In genomic region chr17:7707858-7708750, GRCh38 we compare ENCODE assay signal across 19 cellular contexts. TPM values are rescaled to one million over a fixed set of nuclear protein-coding genes. Genes with fewer than 3 reads are reported as not detected.
DNase-seq lines count a peak whose midpoint lies in the region; TF ChIP-seq lines count a peak whose summit lies in the region.
"Had no signal": no experiment of that assay in that cellular context is flagged by ENCODE, and none has a peak within 500 bp of the region (broad histone marks: within the 10 kb centered on the region; RNA-seq: fewer than 3 reads in every experiment).

No MANE protein-coding gene starts in this region.

- H3K27me3 Mint-ChIP-seq in chondrocyte (ENCODE audit: low read depth), result peaks cover 20% of the 10 kb centered on the region

- no peak for TF ChIP-seq EP300 in neural cell (conservative IDR thresholded peaks at IDR 0.05; ENCODE audit: poor library complexity, severe bottlenecking)

- H3K27ac Mint-ChIP-seq in chondrocyte (ENCODE audit: unreplicated experiment), result no peak overlapping the region

- DNase-seq in H7 (peak; percentile 18), chondrocyte (ENCODE audit: low spot score) (peak; percentile 60), posterior vena cava (ENCODE audit: low spot score) (peak; percentile 54), nucleus accumbens (lab: John Stamatoyannopoulos, UW) (no peak), MV-4-11 (lab: John Stamatoyannopoulos, UW) (no peak)
- DNase-seq in activated CD4-positive, alpha-beta T cell treated with anti-CD3 and anti-CD28 coated beads, Interleukin-2, amount 50 U/mL, for 48 hours, result no peak
- DNase-seq in effector CD4-positive, alpha-beta T cell, result no peak
- DNase-seq: AML-193; CD4-positive, alpha-beta memory T cell; DMS153; GDM1; GM23248 had no signal

- H4K20me1 ChIP-seq in neural cell (ENCODE audit: insufficient read depth), result peaks cover 3% of the 10 kb centered on the region

- H3K9ac ChIP-seq in neural cell (ENCODE audit: low read length), result peak overlapping the region; percentile 93
- H3K9ac ChIP-seq: BLaER1, GM23248 had no signal

- H3K27ac ChIP-seq in neural cell (ENCODE audit: low read length), result peak overlapping the region; percentile 95
- H3K27ac ChIP-seq: 22Rv1, A549, BLaER1, GM23248 had no signal

- H3K27me3 ChIP-seq in H7 (ENCODE audit: control insufficient read depth, insufficient read depth, low read length) (peaks cover 42% of the 10 kb centered on the region), neural cell (ENCODE audit: insufficient read depth, low read depth, low read length) (no peaks in the 10 kb centered on the region)

- TF ChIP-seq CTCF in chondrocyte (IDR thresholded peaks at IDR 0.05), result no peak
- TF ChIP-seq CTCF in neural cell (IDR thresholded peaks at IDR 0.05; ENCODE audit: poor library complexity, severe bottlenecking), result no peak

- H3K36me3 Mint-ChIP-seq in chondrocyte (ENCODE audit: low read depth), result no peaks in the 10 kb centered on the region

- no peak for TF ChIP-seq RAD21 in neural cell (conservative IDR thresholded peaks at IDR 0.05)

- H3K4me1 Mint-ChIP-seq in chondrocyte (ENCODE audit: low read depth), result peaks cover 27% of the 10 kb centered on the region

- H3K4me2 ChIP-seq in neural cell (ENCODE audit: low read length), result peak overlapping the region; percentile 97
- H3K4me2 ChIP-seq: A549 had no signal

- H3K4me3 Mint-ChIP-seq in chondrocyte (ENCODE audit: unreplicated experiment), result no peak overlapping the region

- peaks cover 37% of the 10 kb centered on the region for H3K79me2 ChIP-seq in neural cell (replicated peaks; ENCODE audit: insufficient read depth, low read length)

- H3K9me3 ChIP-seq in neural cell (ENCODE audit: low read length), result no peaks in the 10 kb centered on the region
- H3K9me3 ChIP-seq: A549, BLaER1 had no signal

- no peaks in the 10 kb centered on the region for H3K9me2 ChIP-seq in neural cell (ENCODE audit: insufficient read depth, low read length)

- no peak overlapping the region for H3K4me3 ChIP-seq in H7 (ENCODE audit: insufficient read depth, low read depth, low read length)
- H3K4me3 ChIP-seq in neural cell (ENCODE audit: low read length), result peak overlapping the region; percentile 98
- H3K4me3 ChIP-seq: A549, BLaER1, GM23248 had no signal

- intact Hi-C loops in posterior vena cava (cut with DNase I), result no loop called here

- H3K36me3 ChIP-seq in H7 (replicated peaks; ENCODE audit: control insufficient read depth, insufficient read depth, low read length) (no peaks in the 10 kb centered on the region), neural cell (ENCODE audit: insufficient read depth, low read length) (no peaks in the 10 kb centered on the region)

- H3F3A ChIP-seq in neural cell (ENCODE audit: insufficient read depth, low read length, poor library complexity, severe bottlenecking), result peaks cover 11% of the 10 kb centered on the region

- no peak overlapping the region for H2AFZ ChIP-seq in neural cell (ENCODE audit: low read depth, low read length)
- H2AFZ ChIP-seq: GM23248 had no signal

- no peaks in the 10 kb centered on the region for H3K9me3 Mint-ChIP-seq in chondrocyte (ENCODE audit: low read depth)
- H3K9me3 Mint-ChIP-seq: CD4-positive, alpha-beta memory T cell had no signal

TF ChIP-seq in neural cell, 6 proteins besides CTCF, POLR2A, EP300 and RAD21:
- TF ChIP-seq POLR2AphosphoS5 (IDR thresholded peaks at IDR 0.05) (no peak), EZH2 (IDR thresholded peaks at IDR 0.05; ENCODE audit: borderline replicate concordance, insufficient read depth, low read length, poor library complexity, severe bottlenecking) (no peak), MXI1 (conservative IDR thresholded peaks at IDR 0.05; ENCODE audit: poor library complexity, severe bottlenecking) (no peak), SMC3 (conservative IDR thresholded peaks at IDR 0.05; ENCODE audit: poor library complexity) (no peak)
- TF ChIP-seq, protein P1, sequence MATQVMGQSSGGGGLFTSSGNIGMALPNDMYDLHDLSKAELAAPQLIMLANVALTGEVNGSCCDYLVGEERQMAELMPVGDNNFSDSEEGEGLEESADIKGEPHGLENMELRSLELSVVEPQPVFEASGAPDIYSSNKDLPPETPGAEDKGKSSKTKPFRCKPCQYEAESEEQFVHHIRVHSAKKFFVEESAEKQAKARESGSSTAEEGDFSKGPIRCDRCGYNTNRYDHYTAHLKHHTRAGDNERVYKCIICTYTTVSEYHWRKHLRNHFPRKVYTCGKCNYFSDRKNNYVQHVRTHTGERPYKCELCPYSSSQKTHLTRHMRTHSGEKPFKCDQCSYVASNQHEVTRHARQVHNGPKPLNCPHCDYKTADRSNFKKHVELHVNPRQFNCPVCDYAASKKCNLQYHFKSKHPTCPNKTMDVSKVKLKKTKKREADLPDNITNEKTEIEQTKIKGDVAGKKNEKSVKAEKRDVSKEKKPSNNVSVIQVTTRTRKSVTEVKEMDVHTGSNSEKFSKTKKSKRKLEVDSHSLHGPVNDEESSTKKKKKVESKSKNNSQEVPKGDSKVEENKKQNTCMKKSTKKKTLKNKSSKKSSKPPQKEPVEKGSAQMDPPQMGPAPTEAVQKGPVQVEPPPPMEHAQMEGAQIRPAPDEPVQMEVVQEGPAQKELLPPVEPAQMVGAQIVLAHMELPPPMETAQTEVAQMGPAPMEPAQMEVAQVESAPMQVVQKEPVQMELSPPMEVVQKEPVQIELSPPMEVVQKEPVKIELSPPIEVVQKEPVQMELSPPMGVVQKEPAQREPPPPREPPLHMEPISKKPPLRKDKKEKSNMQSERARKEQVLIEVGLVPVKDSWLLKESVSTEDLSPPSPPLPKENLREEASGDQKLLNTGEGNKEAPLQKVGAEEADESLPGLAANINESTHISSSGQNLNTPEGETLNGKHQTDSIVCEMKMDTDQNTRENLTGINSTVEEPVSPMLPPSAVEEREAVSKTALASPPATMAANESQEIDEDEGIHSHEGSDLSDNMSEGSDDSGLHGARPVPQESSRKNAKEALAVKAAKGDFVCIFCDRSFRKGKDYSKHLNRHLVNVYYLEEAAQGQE (IDR thresholded peaks at IDR 0.05; ENCODE audit: borderline replicate concordance), result no peak

RNA-seq across cellular contexts. Expression of gene EFNB3, which starts 3.1 kb away (rescaled TPM):
- 6.0 and 6.4 TPM in 2 replicates for total RNA-seq in H7 (2014; rRNA removed; shearing (Covaris generic))
- total RNA-seq in chondrocyte (4.1 to 6.5 TPM (median 6.4 TPM) in 3 replicates), posterior vena cava (under 1 TPM; 0.19 to 0.42 TPM)
- polyA plus RNA-seq in neural cell, result 36.4 and 46.5 TPM in 2 replicates
- 36.3 and 40.2 TPM in 2 replicates for polyA minus RNA-seq in neural cell
- polyA plus RNA-seq: CD14-positive monocyte; CD4-positive, alpha-beta memory T cell had no signal

RNA-seq across cellular contexts. Expression of gene DNAH2, which starts 9.4 kb away (rescaled TPM):
- 0.11 and 0.24 TPM in 2 replicates for total RNA-seq in H7 (2014; rRNA removed; shearing (Covaris generic))
- total RNA-seq in chondrocyte (not detected in 3 replicates), posterior vena cava (1 to 10 TPM in 1 of 2 donors, under 1 TPM in 1; 0.19 to 1.3 TPM)
- 2.0 and 2.1 TPM in 2 replicates for polyA plus RNA-seq in neural cell
- 2.8 and 4.1 TPM in 2 replicates for polyA minus RNA-seq in neural cell
- total RNA-seq: CD4-positive, alpha-beta memory T cell; GM23248 had no signal
- polyA plus RNA-seq: CD4-positive, alpha-beta memory T cell; GM23248 had no signal

RNA-seq across cellular contexts. Expression of gene WRAP53, which starts 19.8 kb away (rescaled TPM):
- 32.9 and 41.3 TPM in 2 replicates for total RNA-seq in H7 (2014; rRNA removed; shearing (Covaris generic))
- total RNA-seq in chondrocyte (6.5 to 12.6 TPM (median 7.1 TPM) in 3 replicates), posterior vena cava (1 to 10 TPM; 4.8 to 5.0 TPM)
- 20.1 and 22.4 TPM in 2 replicates for polyA plus RNA-seq in neural cell
- 13.8 and 16.8 TPM in 2 replicates for polyA minus RNA-seq in neural cell

RNA-seq across cellular contexts. Expression of gene TP53, which starts 20.8 kb away (rescaled TPM):
- 97.5 and 99.4 TPM in 2 replicates for total RNA-seq in H7 (2014; rRNA removed; shearing (Covaris generic))
- 74.5 to 77.7 TPM (median 74.9 TPM) in 3 replicates for total RNA-seq in chondrocyte
- polyA plus RNA-seq in neural cell, result 13.8 and 14.3 TPM in 2 replicates
- polyA minus RNA-seq in neural cell, result 15.3 and 16.3 TPM in 2 replicates
- 10 to 100 TPM; 30.6 to 37.3 TPM for total RNA-seq in posterior vena cava

RNA-seq across cellular contexts. Expression of gene ATP1B2, which starts 57.4 kb away (rescaled TPM):
- 1.6 and 7.0 TPM in 2 replicates for total RNA-seq in H7 (2014; rRNA removed; shearing (Covaris generic))
- 0.77 to 2.2 TPM (median 0.90 TPM) in 3 replicates for total RNA-seq in chondrocyte
- polyA plus RNA-seq in neural cell, result 3.2 and 4.2 TPM in 2 replicates
- 4.9 and 6.0 TPM in 2 replicates for polyA minus RNA-seq in neural cell
- total RNA-seq in posterior vena cava, result 1 to 10 TPM; 2.2 to 2.6 TPM
- total RNA-seq: Daoy, GM23248, H4 had no signal
- polyA plus RNA-seq: CD14-positive monocyte; CD4-positive, alpha-beta memory T cell; GM23248 had no signal

Comparison
In these comparisons a context has a peak if more than half of its experiments do, and no peak if none do; other contexts are left out.
1. DNase-seq: peak in H7 (single experiment), chondrocyte (single experiment) and posterior vena cava (single experiment); none in activated CD4-positive, alpha-beta T cell treated with anti-CD3 and anti-CD28 coated beads, Interleukin-2, amount 50 U/mL, for 48 hours (0 of 2), effector CD4-positive, alpha-beta T cell (single experiment), nucleus accumbens (0 of 56) and MV-4-11 (single experiment).